ENCODE assay signal across 8 cellular contexts in the genomic region with DNA sequence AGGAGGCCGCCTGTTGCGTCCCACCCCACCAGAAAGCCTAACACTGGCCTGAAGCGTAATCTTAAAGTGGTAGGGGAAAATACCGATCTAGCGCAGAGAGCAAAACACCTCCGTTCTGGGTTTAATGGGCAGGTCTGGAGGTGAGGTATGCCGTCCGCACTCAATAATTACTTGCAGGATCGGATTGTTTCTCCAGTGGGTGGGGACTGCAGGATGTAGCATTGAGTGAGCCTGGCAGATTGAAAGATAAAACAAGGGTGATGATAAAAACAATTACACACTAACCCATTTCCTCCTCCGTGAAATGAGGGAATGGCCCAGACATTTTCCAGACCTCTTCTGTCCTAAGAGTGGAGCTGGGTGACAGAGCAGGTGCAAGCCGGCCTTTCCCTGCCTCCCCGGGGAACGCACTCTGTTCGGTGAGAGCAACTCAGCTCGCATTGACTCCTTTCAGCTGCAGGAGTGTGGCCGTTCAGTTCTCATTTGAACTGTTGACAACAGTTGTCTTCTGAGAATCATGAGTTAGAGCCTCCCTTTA.
DNase-seq lines count a peak whose midpoint lies in the region; FAIRE-seq and TF ChIP-seq lines count a peak whose summit lies in the region.

No MANE protein-coding gene starts in this region.

- H2BK120ac ChIP-seq in neuronal stem cell (ENCODE audit: low read depth, low read length) = no peak overlapping the region

- H3K4me1 Mint-ChIP-seq in activated CD4-positive, alpha-beta memory T cell treated with anti-CD3 and anti-CD28 coated beads for 36 hours (ENCODE audit: low read depth) = peaks cover 32% of the 10 kb centered on the region

- intact Hi-C loops in activated CD4-positive, alpha-beta memory T cell treated with anti-CD3 and anti-CD28 coated beads for 36 hours (cut with micrococcal nuclease) = loop anchor here (1.0 to 10.0 kb wide), 11 partner anchors 31 to 513 kb away; a partner anchor contains a TSS
- intact Hi-C loops in esophagus muscularis mucosa (cut with DNase I) = loop anchor here (5.0 kb wide), 1 partner anchor 114 kb away; a partner anchor contains a TSS

- in situ Hi-C loops in G401 (cut with HindIII; ENCODE audit: low sequenced_read_pairs) = no loop called here

- H3K18ac ChIP-seq in neuronal stem cell (ENCODE audit: low read length) = peak overlapping the region; percentile 82

- POLR2A ChIA-PET in activated CD4-positive, alpha-beta memory T cell treated with anti-CD3 and anti-CD28 coated beads for 36 hours (lab: Charles Lee) = interaction anchor here (0.7 to 1.3 kb wide), 3 partner anchors 32 to 113 kb away, joined by 3 to 6 read pairs (median 4); a partner anchor contains a TSS

- peak overlapping the region; percentile 97 for H3K27ac Mint-ChIP-seq in activated CD4-positive, alpha-beta memory T cell treated with anti-CD3 and anti-CD28 coated beads for 36 hours

- peak overlapping the region; percentile 98 for H3K4me2 ChIP-seq in neuronal stem cell (ENCODE audit: insufficient read depth, low read length, poor library complexity, severe bottlenecking)

- CTCF ChIA-PET in activated CD4-positive, alpha-beta memory T cell treated with anti-CD3 and anti-CD28 coated beads for 36 hours (lab: Charles Lee) = interaction anchor here (0.6 to 1.5 kb wide), 7 partner anchors 9 to 178 kb away, joined by 3 to 8 read pairs (median 4); no protein-coding TSS in a partner anchor

- H3K36me3 Mint-ChIP-seq in activated CD4-positive, alpha-beta memory T cell treated with anti-CD3 and anti-CD28 coated beads for 36 hours = no peaks in the 10 kb centered on the region

- H3K4me1 ChIP-seq in esophagus muscularis mucosa (peaks cover 7 to 35% (median 34%) of the 10 kb centered on the region in 4 donors), neuronal stem cell (ENCODE audit: control insufficient read depth in 2 of 2, insufficient read depth in 1 of 2, low read depth in 1 of 2, low read length in 2 of 2) (peaks cover 0 to 9% of the 10 kb centered on the region in 2 donors)

- peak overlapping the region; percentile 2 for H2BK15ac ChIP-seq in neuronal stem cell (ENCODE audit: low read length)

- TF ChIP-seq CTCF in esophagus muscularis mucosa (IDR thresholded peaks at IDR 0.05) = no peak

- WGBS in esophagus muscularis mucosa = 33% methylated on average over 11 of the region's 16 CpGs
- no CpG with 5 or more reads among the region's 16 CpGs for WGBS in neuronal stem cell (ENCODE audit: extremely low coverage in 2 of 2, insufficient read length in 2 of 2, insufficient replicate concordance in 1 of 2), 2 donors

- no peaks in the 10 kb centered on the region for H3K9me3 ChIP-seq in MG63
- no peaks in the 10 kb centered on the region for H3K9me3 ChIP-seq in esophagus muscularis mucosa
- H3K9me3 ChIP-seq in neuronal stem cell (replicated peaks in 1 of 2; ENCODE audit: control insufficient read depth in 2 of 2, insufficient read depth in 1 of 2, low read depth in 1 of 2, low read length in 2 of 2) = no peaks in the 10 kb centered on the region

- no peak for TF ChIP-seq EP300 in esophagus muscularis mucosa (IDR thresholded peaks at IDR 0.05)

- H2AK5ac ChIP-seq in neuronal stem cell (ENCODE audit: low read depth, low read length) = no peak overlapping the region

- H3K27ac ChIP-seq in esophagus muscularis mucosa (replicated peaks in 1 of 4) (peak overlapping the region; percentile 96 to 99 (median 98)), neuronal stem cell (replicated peaks; ENCODE audit: low read length) (no peak overlapping the region)

- H3K36me3 ChIP-seq in H7 (replicated peaks; ENCODE audit: control insufficient read depth, insufficient read depth, low read length) = no peaks in the 10 kb centered on the region
- no peaks in the 10 kb centered on the region for H3K36me3 ChIP-seq in MG63
- H3K36me3 ChIP-seq in esophagus muscularis mucosa = no peaks in the 10 kb centered on the region
- H3K36me3 ChIP-seq in neuronal stem cell (replicated peaks in 1 of 2; ENCODE audit: control insufficient read depth in 2 of 2, insufficient read depth in 2 of 2, low read length in 2 of 2) = no peaks in the 10 kb centered on the region

- no peak overlapping the region for H3K4ac ChIP-seq in neuronal stem cell (ENCODE audit: low read length)

- peak overlapping the region; percentile 99 for H3K4me3 Mint-ChIP-seq in activated CD4-positive, alpha-beta memory T cell treated with anti-CD3 and anti-CD28 coated beads for 36 hours

- peaks cover 42% of the 10 kb centered on the region for H3K27me3 ChIP-seq in H7 (ENCODE audit: control insufficient read depth, insufficient read depth, low read length)
- no peaks in the 10 kb centered on the region for H3K27me3 ChIP-seq in MG63
- H3K27me3 ChIP-seq in esophagus muscularis mucosa = no peaks in the 10 kb centered on the region
- H3K27me3 ChIP-seq in neuronal stem cell (ENCODE audit: control insufficient read depth in 3 of 3, insufficient read depth in 3 of 3, low read depth in 1 of 3, low read length in 3 of 3) = peaks cover 9 to 63% (median 36%) of the 10 kb centered on the region in 3 experiments

- H3K79me1 ChIP-seq in neuronal stem cell (ENCODE audit: low read depth, low read length) = no peaks in the 10 kb centered on the region

- H2BK12ac ChIP-seq in neuronal stem cell (ENCODE audit: low read length) = no peak overlapping the region

- H3K23ac ChIP-seq in neuronal stem cell (ENCODE audit: low read depth, low read length, poor library complexity) = peak overlapping the region; percentile 87

- no peaks in the 10 kb centered on the region for H3K27me3 Mint-ChIP-seq in activated CD4-positive, alpha-beta memory T cell treated with anti-CD3 and anti-CD28 coated beads for 36 hours

- H3K14ac ChIP-seq in neuronal stem cell (ENCODE audit: low read length) = no peak overlapping the region

- peak overlapping the region; percentile 74 for H3K4me3 ChIP-seq in H7 (ENCODE audit: insufficient read depth, low read depth, low read length)
- H3K4me3 ChIP-seq in MG63 = peak overlapping the region; percentile 65
- H3K4me3 ChIP-seq in esophagus muscularis mucosa = peak overlapping the region; percentile 71 to 95 (median 86)
- H3K4me3 ChIP-seq in neuronal stem cell (ENCODE audit: low read length in 2 of 2) = peak overlapping the region; percentile 56 to 85

- H4K91ac ChIP-seq in neuronal stem cell (ENCODE audit: low read depth, low read length, poor library complexity) = no peak overlapping the region

- H3K9ac ChIP-seq in neuronal stem cell (ENCODE audit: low read depth, low read length, poor library complexity) = peak overlapping the region; percentile 85

- H2AFZ ChIP-seq in neuronal stem cell (ENCODE audit: low read length) = peak overlapping the region; percentile 88

- no peaks in the 10 kb centered on the region for H3K9me3 Mint-ChIP-seq in activated CD4-positive, alpha-beta memory T cell treated with anti-CD3 and anti-CD28 coated beads for 36 hours

- TF ChIP-seq POLR2A in esophagus muscularis mucosa (IDR thresholded peaks at IDR 0.05; ENCODE audit: low read depth) (no peak), H54 (IDR thresholded peaks at IDR 0.05; ENCODE audit: low read depth, low read length) (no peak)

- no peak overlapping the region for H2BK5ac ChIP-seq in neuronal stem cell (ENCODE audit: low read length)

- no peak for FAIRE-seq in H54 (lab: Jason Lieb, UNC)

- H4K8ac ChIP-seq in neuronal stem cell (ENCODE audit: low read depth, low read length) = no peak overlapping the region

- DNase-seq in G401 (ENCODE audit: low spot score) (peak; percentile 59), H7 (peak; percentile 56), MG63 (no peak), esophagus muscularis mucosa (ENCODE audit: extremely low spot score) (no peak), neuronal stem cell (ENCODE audit: low spot score) (no peak), SKM-1 treated with dmso at 0.1 percent for 144 hours (lab: John Stamatoyannopoulos, UW; ENCODE audit: unreplicated experiment) (no peak), H54 (ENCODE audit: insufficient read length, low spot score) (no peak)
- DNase-seq in activated CD4-positive, alpha-beta memory T cell treated with anti-CD3 and anti-CD28 coated beads for 36 hours = peak; percentile 56

Comparison
In these comparisons a context has a peak if more than half of its experiments do, and no peak if none do; other contexts are left out.
1. DNase-seq: peak in G401 (single experiment), H7 (single experiment) and activated CD4-positive, alpha-beta memory T cell treated with anti-CD3 and anti-CD28 coated beads for 36 hours (single experiment); none in MG63 (single experiment), esophagus muscularis mucosa (single experiment), neuronal stem cell (single experiment), SKM-1 treated with dmso at 0.1 percent for 144 hours (single experiment) and H54 (single experiment).
2. Peak in every context shown above with its lines, with median percentiles within 50 percentile points of each other: H3K4me3 ChIP-seq.